In the genomic region with DNA sequence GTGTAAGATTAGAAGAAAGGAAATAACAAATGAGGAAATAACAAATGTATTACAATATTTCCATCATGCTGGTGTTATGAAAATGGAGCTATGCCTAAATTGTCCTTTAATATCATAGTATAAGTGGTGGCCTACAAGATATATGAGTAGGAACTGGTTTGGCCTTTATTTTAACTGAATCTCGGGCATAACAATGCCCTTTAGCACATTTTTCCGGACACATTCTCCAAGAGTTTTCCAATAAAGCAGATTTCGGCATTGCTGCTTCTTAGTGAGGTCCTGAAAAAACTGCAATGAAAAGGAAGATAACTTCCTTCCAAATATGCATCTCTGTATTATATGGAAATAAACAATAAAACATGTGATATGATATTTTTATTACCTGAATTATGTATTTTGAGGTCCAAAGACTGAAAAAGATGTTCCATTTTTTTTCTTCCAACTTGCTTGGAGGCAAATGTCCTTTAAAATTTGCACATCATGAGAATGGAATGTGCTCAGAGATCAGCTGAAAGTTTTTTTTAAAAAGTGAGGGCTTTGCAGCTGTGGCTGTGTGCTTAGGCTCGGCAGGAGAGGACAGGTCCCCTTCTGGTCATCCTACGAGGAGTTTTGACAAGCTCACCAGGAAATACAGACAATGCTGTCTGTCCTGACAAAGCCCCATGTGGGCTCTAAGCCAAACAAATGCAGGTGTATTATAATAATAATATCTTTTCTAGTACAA, we compare ENCODE assay signal across 12 cellular contexts.
A peak's percentile ranks its signal among the peaks of the same experiment; 100 is the strongest.
DNase-seq lines count a peak whose midpoint lies in the region; ATAC-seq, FAIRE-seq and TF ChIP-seq lines count a peak whose summit lies in the region.
"Had no signal": no experiment of that assay in that cellular context is flagged by ENCODE, and none has a peak within 500 bp of the region (broad histone marks: within the 10 kb centered on the region; RNA-seq: fewer than 3 reads in every experiment).

No MANE protein-coding gene starts in this region.

- H3K27ac Mint-ChIP-seq in CD4-positive, alpha-beta memory T cell, result no peak overlapping the region

- H3K36me3 Mint-ChIP-seq in CD4-positive, alpha-beta memory T cell, result no peaks in the 10 kb centered on the region

- TF ChIP-seq RAD21 in liver (IDR thresholded peaks at IDR 0.05) (peak in 1 of 2 donors; percentile 13), HepG2 (CRISPR knock-in tag; IDR thresholded peaks at IDR 0.05) (no peak)

- H3K27ac ChIP-seq in liver (ENCODE audit: low read depth in 1 of 2, low read length in 2 of 2), result no peak overlapping the region
- no peak overlapping the region for H3K27ac ChIP-seq in HepG2 (ENCODE audit: extremely low read length, insufficient read depth, low read length)
- H3K27ac ChIP-seq in endothelial cell of umbilical vein (ENCODE audit: insufficient read depth, low read depth, low read length), result peak overlapping the region; percentile 19
- H3K27ac ChIP-seq in left lung, result peak overlapping the region in 1 of 2 donors; percentile 14
- H3K27ac ChIP-seq in CD4-positive, alpha-beta memory T cell (ENCODE audit: low read depth, low read length), result no peak overlapping the region
- H3K27ac ChIP-seq: ovary had no signal

- no peaks in the 10 kb centered on the region for H3K36me3 ChIP-seq in liver (ENCODE audit: control insufficient read depth in 4 of 4, insufficient read depth in 3 of 4, low read depth in 1 of 4, low read length in 3 of 4)
- H3K36me3 ChIP-seq in HepG2 (replicated peaks in 1 of 2; ENCODE audit: control insufficient read depth in 1 of 2, insufficient read depth in 2 of 2, low read length in 2 of 2), result no peaks in the 10 kb centered on the region
- no peaks in the 10 kb centered on the region for H3K36me3 ChIP-seq in endothelial cell of umbilical vein (ENCODE audit: control insufficient read depth in 2 of 2, extremely low read depth in 1 of 2, insufficient read depth in 2 of 2, low read length in 2 of 2)
- no peaks in the 10 kb centered on the region for H3K36me3 ChIP-seq in left lung
- no peaks in the 10 kb centered on the region for H3K36me3 ChIP-seq in CD4-positive, alpha-beta memory T cell (ENCODE audit: insufficient read depth, low read length)
- H3K36me3 ChIP-seq: ovary had no signal

- H3K9ac ChIP-seq in liver (ENCODE audit: low read depth in 1 of 2, low read length in 2 of 2) (no peak overlapping the region), HepG2 (ENCODE audit: insufficient read depth, low read depth, low read length) (no peak overlapping the region), endothelial cell of umbilical vein (replicated peaks; ENCODE audit: extremely low read depth, insufficient read depth, low read length) (peak overlapping the region; percentile 19)

- peaks cover 0 to 1% of the 10 kb centered on the region in 2 donors for H3K27me3 Mint-ChIP-seq in CD4-positive, alpha-beta memory T cell
- H3K27me3 Mint-ChIP-seq: central memory CD8-positive, alpha-beta T cell had no signal

- H3K4me2 ChIP-seq in HepG2 (ENCODE audit: low read depth, low read length) (no peak overlapping the region), endothelial cell of umbilical vein (ENCODE audit: insufficient read depth, low read length) (peak overlapping the region; percentile 66)

- H3K4me3 ChIP-seq in liver (ENCODE audit: low read depth in 1 of 3, low read length in 3 of 3) (no peak overlapping the region), HepG2 (replicated peaks in 1 of 3; ENCODE audit: insufficient read depth in 1 of 3, low read depth in 2 of 3, low read length in 3 of 3) (no peak overlapping the region), endothelial cell of umbilical vein (replicated peaks in 1 of 3; ENCODE audit: insufficient read depth in 1 of 3, low read depth in 1 of 3, low read length in 3 of 3) (no peak overlapping the region), left lung (no peak overlapping the region)
- H3K4me3 ChIP-seq in CD4-positive, alpha-beta memory T cell (ENCODE audit: low read length in 2 of 2), result no peak overlapping the region
- H3K4me3 ChIP-seq: ovary had no signal

- POLR2A ChIA-PET in HepG2 (lab: Yijun Ruan, JAX), result no interaction called here
- POLR2A ChIA-PET in endothelial cell of umbilical vein (lab: Charles Lee), result no interaction called here
- POLR2A ChIA-PET in CD4-positive, alpha-beta memory T cell (lab: Charles Lee; ENCODE audit: partially characterized antibody), result no interaction called here

- BruUV-seq in HepG2 (replicated peaks; lab: Mats Ljungman, UMichigan) (no TSS peak), endothelial cell of umbilical vein (replicated peaks; lab: Mats Ljungman, UMichigan) (no TSS peak)

- no peaks in the 10 kb centered on the region for H3K4me1 Mint-ChIP-seq in CD4-positive, alpha-beta memory T cell
- H3K4me1 Mint-ChIP-seq: central memory CD8-positive, alpha-beta T cell had no signal

- dilution Hi-C loops in endothelial cell of umbilical vein (cut with MboI; ENCODE audit: extremely low pct_ligation_motif_present, low sequenced_read_pairs), result no loop called here

- H4K20me1 ChIP-seq in HepG2 (ENCODE audit: insufficient read depth, low read length) (no peaks in the 10 kb centered on the region), endothelial cell of umbilical vein (replicated peaks; ENCODE audit: control insufficient read depth, extremely low read depth, insufficient read depth, low read length) (no peaks in the 10 kb centered on the region)

- TF ChIP-seq CTCF in liver (IDR thresholded peaks at IDR 0.05; ENCODE audit: low read depth, low read length, missing input control) (no peak), HepG2 (CRISPR knock-in tag; IDR thresholded peaks at IDR 0.05) (no peak), endothelial cell of umbilical vein (IDR thresholded peaks at IDR 0.05; ENCODE audit: extremely low read depth in 1 of 2, insufficient read depth in 1 of 2, low read depth in 1 of 2, low read length in 2 of 2) (no peak), left lung (IDR thresholded peaks at IDR 0.05) (no peak)

- no peaks in the 10 kb centered on the region for H3K9me3 ChIP-seq in liver (ENCODE audit: control insufficient read depth in 4 of 4, low read length in 3 of 4)
- H3K9me3 ChIP-seq in HepG2 (ENCODE audit: low read length), result no peaks in the 10 kb centered on the region
- H3K9me3 ChIP-seq in endothelial cell of umbilical vein (replicated peaks; ENCODE audit: control insufficient read depth, insufficient read depth, low read length), result no peaks in the 10 kb centered on the region
- H3K9me3 ChIP-seq in left lung, result no peaks in the 10 kb centered on the region
- no peaks in the 10 kb centered on the region for H3K9me3 ChIP-seq in CD4-positive, alpha-beta memory T cell (ENCODE audit: control insufficient read depth in 1 of 2, low read length in 2 of 2)
- H3K9me3 ChIP-seq: ovary had no signal

- H3K4me3 Mint-ChIP-seq in CD4-positive, alpha-beta memory T cell, result no peak overlapping the region
- H3K4me3 Mint-ChIP-seq: central memory CD8-positive, alpha-beta T cell had no signal

- H3K9me1 ChIP-seq in endothelial cell of umbilical vein (replicated peaks; ENCODE audit: control insufficient read depth, extremely low read depth, insufficient read depth, low read length), result no peaks in the 10 kb centered on the region

- WGBS in liver, result 76% methylated on average over 5 of the region's 5 CpGs
- WGBS in HepG2 (ENCODE audit: low lambda C conversion rate), result 19% methylated on average over 5 of the region's 5 CpGs

- CTCF ChIA-PET in HepG2 (lab: Yijun Ruan, JAX; ENCODE audit: low intra/inter-chr PET ratio, low total read pairs), result no interaction called here
- CTCF ChIA-PET in endothelial cell of umbilical vein (lab: Charles Lee), result interaction anchor here (1.0 to 1.4 kb wide), 3 partner anchors 9 to 432 kb away, joined by 4 to 6 read pairs (median 5); no protein-coding TSS in a partner anchor
- CTCF ChIA-PET in CD4-positive, alpha-beta memory T cell (lab: Charles Lee; ENCODE audit: partially characterized antibody), result no interaction called here

- H3K79me2 ChIP-seq in HepG2 (ENCODE audit: insufficient read depth, low read length) (no peaks in the 10 kb centered on the region), endothelial cell of umbilical vein (ENCODE audit: control insufficient read depth, insufficient read depth, low read length) (no peaks in the 10 kb centered on the region)

- TF ChIP-seq EP300 in HepG2 (IDR thresholded peaks at IDR 0.05; ENCODE audit: low read depth in 2 of 2, low read length in 2 of 2), result no peak
- no peak for TF ChIP-seq EP300 in HepG2 (CRISPR knock-in tag; IDR thresholded peaks at IDR 0.05; ENCODE audit: borderline replicate concordance)

- H3K9me3 Mint-ChIP-seq in CD4-positive, alpha-beta memory T cell, result peaks cover 0 to 2% (median 0%) of the 10 kb centered on the region in 8 donors
- H3K9me3 Mint-ChIP-seq: central memory CD8-positive, alpha-beta T cell had no signal

- H2AFZ ChIP-seq in HepG2 (ENCODE audit: low read length) (no peak overlapping the region), endothelial cell of umbilical vein (ENCODE audit: low read depth, low read length) (no peak overlapping the region)

- no peak for DNase-seq in HepG2 (ENCODE audit: low spot score)
- DNase-seq in endothelial cell of umbilical vein (ENCODE audit: low read depth, low spot score), result peak; percentile 65
- no peak for DNase-seq in left lung
- DNase-seq in NCI-H526 treated with DMSO at 0.1 percent for 48 hours (lab: John Stamatoyannopoulos, UW), result no peak
- no peak for DNase-seq in CD4-positive, alpha-beta memory T cell
- DNase-seq: NCI-H526 had no signal

- TF ChIP-seq POLR2A in HepG2 (IDR thresholded peaks at IDR 0.05; ENCODE audit: insufficient read depth in 1 of 2, low read depth in 2 of 2, low read length in 2 of 2), result no peak
- no peak for TF ChIP-seq POLR2A in endothelial cell of umbilical vein (IDR thresholded peaks at IDR 0.05; ENCODE audit: low read depth, low read length)

- in situ Hi-C loops in HepG2 (cut with HindIII; ENCODE audit: extremely low pct_ligation_motif_present, low pct_unique_long_range_greater_than_20kb), result no loop called here

- FAIRE-seq in HepG2 (lab: Jason Lieb, UNC) (no peak), endothelial cell of umbilical vein (lab: Jason Lieb, UNC) (peak; percentile 65)
- FAIRE-seq: A204.1 had no signal

- peaks cover 0 to 2% (median 0%) of the 10 kb centered on the region in 4 donors for H3K4me1 ChIP-seq in liver (ENCODE audit: control insufficient read depth in 4 of 4, insufficient read depth in 4 of 4, low read length in 3 of 4)
- no peaks in the 10 kb centered on the region for H3K4me1 ChIP-seq in HepG2 (ENCODE audit: insufficient read depth, low read length)
- peaks cover 44% of the 10 kb centered on the region for H3K4me1 ChIP-seq in endothelial cell of umbilical vein (ENCODE audit: control insufficient read depth, extremely low read depth, insufficient read depth, low read length)
- H3K4me1 ChIP-seq in left lung, result no peaks in the 10 kb centered on the region
- H3K4me1 ChIP-seq in CD4-positive, alpha-beta memory T cell (ENCODE audit: insufficient read depth, low read length), result no peaks in the 10 kb centered on the region

- H3K27me3 ChIP-seq in liver (ENCODE audit: control insufficient read depth in 4 of 4, insufficient read depth in 4 of 4, low read length in 3 of 4), result no peaks in the 10 kb centered on the region
- H3K27me3 ChIP-seq in HepG2 (ENCODE audit: control insufficient read depth in 1 of 2, insufficient read depth in 2 of 2, low read length in 2 of 2), result no peaks in the 10 kb centered on the region
- H3K27me3 ChIP-seq in endothelial cell of umbilical vein (ENCODE audit: control insufficient read depth in 2 of 2, insufficient read depth in 2 of 2, low read length in 2 of 2), result no peaks in the 10 kb centered on the region
- H3K27me3 ChIP-seq in left lung, result no peaks in the 10 kb centered on the region
- H3K27me3 ChIP-seq in CD4-positive, alpha-beta memory T cell (ENCODE audit: insufficient read depth, low read length), result no peaks in the 10 kb centered on the region
- H3K27me3 ChIP-seq: ovary had no signal

- intact Hi-C loops in HepG2 (cut with micrococcal nuclease; ENCODE audit: unreplicated experiment) (no loop called here), endothelial cell of umbilical vein (cut with micrococcal nuclease) (loop anchor here (5.0 to 10.0 kb wide), 3 partner anchors 477 to 972 kb away; no protein-coding TSS in a partner anchor), left lung (cut with DNase I) (no loop called here)
- intact Hi-C loops in CD4-positive, alpha-beta memory T cell (cut with micrococcal nuclease), result no loop called here

- ATAC-seq in HepG2 (no peak), left lung (peak; percentile 54), GM18907 (IDR thresholded peaks at IDR 0.05; ENCODE audit: unreplicated experiment) (no peak), GM18511 (IDR thresholded peaks at IDR 0.05; ENCODE audit: unreplicated experiment) (no peak)
